Comparison of ENCODE assay signal across 26 cellular contexts in genomic region chr19:18878858-18879578, GRCh38. TPM values are rescaled to one million over a fixed set of nuclear protein-coding genes. Genes with fewer than 3 reads are reported as not detected.
DNase-seq lines count a peak whose midpoint lies in the region; ATAC-seq, FAIRE-seq and TF ChIP-seq lines count a peak whose summit lies in the region.
"Had no signal": no experiment of that assay in that cellular context is flagged by ENCODE, and none has a peak within 500 bp of the region (broad histone marks: within the 10 kb centered on the region; RNA-seq: fewer than 3 reads in every experiment).

No MANE protein-coding gene starts in this region.

- H3K36me3 ChIP-seq in HepG2 (replicated peaks in 1 of 2; ENCODE audit: control insufficient read depth in 1 of 2, insufficient read depth in 2 of 2, low read length in 2 of 2) (peaks cover 2 to 5% of the 10 kb centered on the region in 2 experiments; a peak in 2 of 5 replicates), right lobe of liver (no peaks in the 10 kb centered on the region), HEK293 (ENCODE audit: control insufficient read depth in 2 of 2, insufficient read depth in 1 of 2, low read length in 2 of 2) (peaks cover 20 to 81% of the 10 kb centered on the region in 2 experiments; a peak in 2 of 3 replicates), suprapubic skin (no peaks in the 10 kb centered on the region)
- H3K36me3 ChIP-seq: breast epithelium, thoracic aorta, vagina had no signal

- TF ChIP-seq CTCF in HepG2 (CRISPR knock-in tag; IDR thresholded peaks at IDR 0.05) (no peak), right lobe of liver (IDR thresholded peaks at IDR 0.05) (no peak), HEK293 (tag by site-specific recombination; IDR thresholded peaks at IDR 0.05) (no peak), suprapubic skin (IDR thresholded peaks at IDR 0.05) (no peak)

- intact Hi-C loops in HepG2 (cut with micrococcal nuclease; ENCODE audit: unreplicated experiment): no loop called here
- intact Hi-C loops in right lobe of liver (cut with DNase I): no loop called here

- no TSS peak for BruUV-seq in HepG2 (replicated peaks; lab: Mats Ljungman, UMichigan)

- no peak overlapping the region for H2AFZ ChIP-seq in HepG2 (ENCODE audit: low read length)

- no peak overlapping the region for H3K9ac ChIP-seq in HepG2 (ENCODE audit: insufficient read depth, low read depth, low read length)

- H3K27ac ChIP-seq in HepG2 (ENCODE audit: extremely low read length, insufficient read depth, low read length): no peak overlapping the region
- H3K27ac ChIP-seq in right lobe of liver: no peak overlapping the region
- H3K27ac ChIP-seq in HEK293 (ENCODE audit: extremely low read depth, low read depth, low read length): no peak overlapping the region
- H3K27ac ChIP-seq in suprapubic skin: no peak overlapping the region
- H3K27ac ChIP-seq: breast epithelium, C4-2B, thoracic aorta, vagina had no signal

- no peaks in the 10 kb centered on the region for H3K9me3 Mint-ChIP-seq in activated CD8-positive, alpha-beta T cell treated with anti-CD3 and anti-CD28 coated beads, Interleukin-2, amount 10 ng/mL, durations not matched to agents 7 days and 5 days (ENCODE audit: insufficient read depth)
- H3K9me3 Mint-ChIP-seq: activated T-cell treated with anti-CD3 and anti-CD28 coated beads, Interleukin-2, amount 50 U/mL, for 4 hours; effector memory CD8-positive, alpha-beta T cell; stimulated activated effector memory CD8-positive, alpha-beta T cell treated with anti-CD3 and anti-CD28 coated beads, Interleukin-12 subunit alpha, Interleukin-12 subunit beta, amount 100 ng/mL, for 72 hours had no signal

- CTCF ChIA-PET in HepG2 (lab: Yijun Ruan, JAX; ENCODE audit: low intra/inter-chr PET ratio, low total read pairs) (no interaction called here), HEK293 (lab: Yijun Ruan, JAX) (interaction anchor here (0.5 to 1.2 kb wide), 4 partner anchors 8 to 431 kb away, joined by 3 to 4 read pairs (median 3); no protein-coding TSS in a partner anchor)
- CTCF ChIA-PET in activated CD8-positive, alpha-beta T cell treated with anti-CD3 and anti-CD28 coated beads, Interleukin-2, amount 10 ng/mL, durations not matched to agents 7 days and 5 days (lab: Charles Lee): no interaction called here

- POLR2A ChIA-PET in HepG2 (lab: Yijun Ruan, JAX): interaction anchor here (1.4 kb wide), 1 partner anchor 40 kb away, joined by 3 read pairs; the partner anchor contains the start of gene COPE
- POLR2A ChIA-PET in HEK293 (lab: Yijun Ruan, JAX): interaction anchor here (1.0 kb wide), 1 partner anchor 8 kb away, joined by 7 read pairs; no protein-coding TSS in a partner anchor
- POLR2A ChIA-PET in activated CD8-positive, alpha-beta T cell treated with anti-CD3 and anti-CD28 coated beads, Interleukin-2, amount 10 ng/mL, durations not matched to agents 7 days and 5 days (lab: Charles Lee): no interaction called here

- H3K9me3 ChIP-seq in HepG2 (ENCODE audit: low read length) (no peaks in the 10 kb centered on the region), right lobe of liver (no peaks in the 10 kb centered on the region), HEK293 (ENCODE audit: control insufficient read depth, insufficient read depth, low read depth, low read length) (no peaks in the 10 kb centered on the region), suprapubic skin (no peaks in the 10 kb centered on the region)
- H3K9me3 ChIP-seq: breast epithelium, vagina had no signal

- H4K20me1 ChIP-seq in HepG2 (ENCODE audit: insufficient read depth, low read length): no peaks in the 10 kb centered on the region

- H3K27me3 ChIP-seq in HepG2 (ENCODE audit: control insufficient read depth in 1 of 2, insufficient read depth in 2 of 2, low read length in 2 of 2): no peaks in the 10 kb centered on the region
- no peaks in the 10 kb centered on the region for H3K27me3 ChIP-seq in right lobe of liver
- H3K27me3 ChIP-seq in suprapubic skin: no peaks in the 10 kb centered on the region
- H3K27me3 ChIP-seq: breast epithelium, vagina had no signal

- TF ChIP-seq POLR2A in HepG2 (IDR thresholded peaks at IDR 0.05; ENCODE audit: insufficient read depth in 1 of 2, low read depth in 2 of 2, low read length in 2 of 2) (no peak), right lobe of liver (IDR thresholded peaks at IDR 0.05) (no peak), suprapubic skin (IDR thresholded peaks at IDR 0.05) (no peak), GM12891 (IDR thresholded peaks at IDR 0.05; ENCODE audit: low read depth, low read length) (no peak)

- FAIRE-seq in HepG2 (lab: Jason Lieb, UNC): no peak
- no peak for FAIRE-seq in GM12891 (lab: Jason Lieb, UNC)
- FAIRE-seq: colon, D721Med had no signal

- no peaks in the 10 kb centered on the region for H3K4me1 Mint-ChIP-seq in activated CD8-positive, alpha-beta T cell treated with anti-CD3 and anti-CD28 coated beads, Interleukin-2, amount 10 ng/mL, durations not matched to agents 7 days and 5 days (ENCODE audit: low read depth)

- H3K79me2 ChIP-seq in HepG2 (ENCODE audit: insufficient read depth, low read length): no peaks in the 10 kb centered on the region

- H3K27ac Mint-ChIP-seq in activated CD8-positive, alpha-beta T cell treated with anti-CD3 and anti-CD28 coated beads, Interleukin-2, amount 10 ng/mL, durations not matched to agents 7 days and 5 days: no peak overlapping the region
- H3K27ac Mint-ChIP-seq: stimulated activated effector memory CD8-positive, alpha-beta T cell treated with anti-CD3 and anti-CD28 coated beads, Interleukin-12 subunit alpha, Interleukin-12 subunit beta, amount 100 ng/mL, for 72 hours had no signal

- WGBS in HepG2 (ENCODE audit: low lambda C conversion rate): 93% methylated on average over 24 of the region's 34 CpGs
- WGBS in right lobe of liver (ENCODE audit: insufficient coverage, low coverage, low lambda C conversion rate, missing lambda C conversion rate): 95% methylated on average over 8 of the region's 34 CpGs
- WGBS in suprapubic skin: 90% methylated on average over 31 of the region's 34 CpGs

- no peak for TF ChIP-seq RAD21 in HepG2 (CRISPR knock-in tag; IDR thresholded peaks at IDR 0.05)

- no peaks in the 10 kb centered on the region for H3K36me3 Mint-ChIP-seq in activated CD8-positive, alpha-beta T cell treated with anti-CD3 and anti-CD28 coated beads, Interleukin-2, amount 10 ng/mL, durations not matched to agents 7 days and 5 days (ENCODE audit: low read depth)
- H3K36me3 Mint-ChIP-seq: stimulated activated effector memory CD8-positive, alpha-beta T cell treated with anti-CD3 and anti-CD28 coated beads, Interleukin-12 subunit alpha, Interleukin-12 subunit beta, amount 100 ng/mL, for 72 hours had no signal

- H3K4me3 Mint-ChIP-seq in activated CD8-positive, alpha-beta T cell treated with anti-CD3 and anti-CD28 coated beads, Interleukin-2, amount 10 ng/mL, durations not matched to agents 7 days and 5 days: no peak overlapping the region
- H3K4me3 Mint-ChIP-seq: activated T-cell treated with anti-CD3 and anti-CD28 coated beads, Interleukin-2, amount 50 U/mL, for 4 hours; effector memory CD8-positive, alpha-beta T cell; stimulated activated effector memory CD8-positive, alpha-beta T cell treated with anti-CD3 and anti-CD28 coated beads, Interleukin-12 subunit alpha, Interleukin-12 subunit beta, amount 100 ng/mL, for 72 hours had no signal

- DNase-seq in HepG2 (ENCODE audit: low spot score) (no peak), right lobe of liver (no peak), suprapubic skin (ENCODE audit: low spot score in 2 of 2) (peak; percentile 58 to 72), cerebellar cortex (ENCODE audit: low spot score) (no peak), GM12891 (ENCODE audit: insufficient read length, low spot score) (no peak)
- DNase-seq in activated CD8-positive, alpha-beta T cell treated with anti-CD3 and anti-CD28 coated beads, Interleukin-2, amount 10 ng/mL, durations not matched to agents 7 days and 5 days: no peak
- DNase-seq: activated CD4-positive, CD25-positive, alpha-beta regulatory T cell treated with anti-CD3 and anti-CD28 coated beads, Interleukin-2, amount 50 U/mL, for 72 hours; activated naive CD4-positive, alpha-beta T cell treated with Interleukin-2 at 50 U/mL for 16 hours; activated T-cell treated with anti-CD3 and anti-CD28 coated beads, Interleukin-2, amount 50 U/mL, for 4 hours; amniotic stem cell; effector memory CD8-positive, alpha-beta T cell; foreskin melanocyte; NCI-H1092; NCI-H345; NCI-H748 treated with DMSO at 0.1 percent for 48 hours; SHP77 treated with DMSO at 0.1 percent for 48 hours; stimulated activated CD4-positive, alpha-beta T cell treated with anti-CD3 and anti-CD28 coated beads, Interleukin-2, amount 100 ng/mL, for 48 hours had no signal

- peaks cover 10% of the 10 kb centered on the region for H3K4me1 ChIP-seq in HepG2 (ENCODE audit: insufficient read depth, low read length)
- no peaks in the 10 kb centered on the region for H3K4me1 ChIP-seq in right lobe of liver
- no peaks in the 10 kb centered on the region for H3K4me1 ChIP-seq in HEK293 (ENCODE audit: control insufficient read depth, insufficient read depth, low read length)
- H3K4me1 ChIP-seq in suprapubic skin: no peaks in the 10 kb centered on the region
- H3K4me1 ChIP-seq: breast epithelium, vagina had no signal

- peak; percentile 5; the same call in 2 of the 3 replicates for ATAC-seq in HepG2
- no peak for ATAC-seq in right lobe of liver
- ATAC-seq in activated CD8-positive, alpha-beta T cell treated with anti-CD3 and anti-CD28 coated beads, Interleukin-2, amount 10 ng/mL, durations not matched to agents 7 days and 5 days: peak; percentile 25
- ATAC-seq in HG03097 (IDR thresholded peaks at IDR 0.05; ENCODE audit: low FRiP score, unreplicated experiment): no peak

- H3K4me3 ChIP-seq in HepG2 (replicated peaks in 1 of 3; ENCODE audit: insufficient read depth in 1 of 3, low read depth in 2 of 3, low read length in 3 of 3): no peak overlapping the region
- H3K4me3 ChIP-seq in right lobe of liver: no peak overlapping the region
- no peak overlapping the region for H3K4me3 ChIP-seq in HEK293 (ENCODE audit: low read depth, low read length)
- H3K4me3 ChIP-seq in suprapubic skin: no peak overlapping the region
- H3K4me3 ChIP-seq: breast epithelium, thoracic aorta, vagina had no signal

- TF ChIP-seq EP300 in HepG2 (IDR thresholded peaks at IDR 0.05; ENCODE audit: low read depth in 2 of 2, low read length in 2 of 2): no peak
- TF ChIP-seq EP300 in HepG2 (CRISPR knock-in tag; IDR thresholded peaks at IDR 0.05; ENCODE audit: borderline replicate concordance): no peak
- TF ChIP-seq EP300 in suprapubic skin (IDR thresholded peaks at IDR 0.05): no peak

- no peaks in the 10 kb centered on the region for H3K27me3 Mint-ChIP-seq in activated CD8-positive, alpha-beta T cell treated with anti-CD3 and anti-CD28 coated beads, Interleukin-2, amount 10 ng/mL, durations not matched to agents 7 days and 5 days (ENCODE audit: low read depth)
- H3K27me3 Mint-ChIP-seq: effector memory CD8-positive, alpha-beta T cell had no signal

- H3K4me2 ChIP-seq in HepG2 (ENCODE audit: low read depth, low read length): no peak overlapping the region

- in situ Hi-C loops in HepG2 (cut with HindIII; ENCODE audit: extremely low pct_ligation_motif_present, low pct_unique_long_range_greater_than_20kb): no loop called here

RNA-seq across cellular contexts. Expression of gene CERS1, which starts 16.9 kb away (rescaled TPM):
- total RNA-seq in HepG2 (2016; rRNA removed; fragmentation: Illumina TruSeq; extraction: Trizol): 2.3 and 4.6 TPM in 2 replicates
- 5.9 and 6.2 TPM in 2 replicates for total RNA-seq in HepG2 (2016; cell fraction: cytosol; rRNA removed; fragmentation: Illumina TruSeq; extraction: Trizol; ENCODE audit: low read depth)
- 2.4 and 5.4 TPM in 2 replicates for total RNA-seq in HepG2 (2016; cell fraction: insoluble cytoplasmic fraction; rRNA removed; fragmentation: Illumina TruSeq; extraction: Trizol)
- 8.1 and 8.5 TPM in 2 replicates for total RNA-seq in HepG2 (2016; cell fraction: membrane; rRNA removed; fragmentation: Illumina TruSeq; extraction: Trizol)
- total RNA-seq in HepG2 (2016; cell fraction: nucleus; rRNA removed; fragmentation: Illumina TruSeq; extraction: Trizol): 3.8 and 4.7 TPM in 2 replicates
- 9.8 and 18.8 TPM in 2 replicates for polyA plus RNA-seq in HepG2 (2011; rRNA removed)
- polyA plus RNA-seq in HepG2 (2011; cell fraction: cytosol; rRNA removed): 11.5 and 15.3 TPM in 2 replicates
- polyA plus RNA-seq in HepG2 (2011; cell fraction: nucleus; rRNA removed): 12.2 and 12.9 TPM in 2 replicates
- polyA plus RNA-seq in HepG2 (2012): 4.3 and 5.9 TPM in 2 replicates
- polyA plus RNA-seq in HepG2 (2016; cell fraction: cytosol; fragmentation: Illumina TruSeq; extraction: Trizol; ENCODE audit: low read depth): 8.6 and 10.1 TPM in 2 replicates
- 3.8 and 4.5 TPM in 2 replicates for polyA plus RNA-seq in HepG2 (2016; cell fraction: insoluble cytoplasmic fraction; fragmentation: Illumina TruSeq; extraction: Trizol; ENCODE audit: low read depth)
- polyA plus RNA-seq in HepG2 (2016; cell fraction: membrane; fragmentation: Illumina TruSeq; extraction: Trizol; ENCODE audit: low read depth): 11.3 and 12.9 TPM in 2 replicates
- 11.5 and 12.9 TPM in 2 replicates for polyA plus RNA-seq in HepG2 (2016; cell fraction: nucleus; fragmentation: Illumina TruSeq; extraction: Trizol; ENCODE audit: insufficient read depth, low read depth)
- 13.1 and 35.4 TPM in 2 replicates for polyA minus RNA-seq in HepG2 (2011; rRNA and poly(A)+ RNA removed; ENCODE audit: low replicate concordance)
- polyA minus RNA-seq in HepG2 (2011; cell fraction: cytosol; rRNA and poly(A)+ RNA removed): 8.0 and 9.5 TPM in 2 replicates
- polyA minus RNA-seq in HepG2 (2011; cell fraction: nucleus; rRNA and poly(A)+ RNA removed): 1.7 and 2.4 TPM in 2 replicates
- not detected for total RNA-seq in right lobe of liver
- not detected for total RNA-seq in activated CD8-positive, alpha-beta T cell treated with anti-CD3 and anti-CD28 coated beads, Interleukin-2, amount 10 ng/mL, durations not matched to agents 7 days and 5 days
- total RNA-seq in suprapubic skin: under 1 TPM in 1 of 4 donors, not detected in 3; 0.68 TPM
- polyA plus RNA-seq in GM12891 (2012; ENCODE audit: low read depth, missing spikeins): 0.14 TPM

RNA-seq across cellular contexts. Expression of gene COPE, which starts 40.2 kb away (rescaled TPM):
- total RNA-seq in HepG2 (2016; rRNA removed; fragmentation: Illumina TruSeq; extraction: Trizol) (188 and 189 TPM in 2 replicates), right lobe of liver (100 to 1,000 TPM in 3 of 6 experiments, 10 to 100 TPM in 3; 67.4 to 240 (median 97.1) TPM), suprapubic skin (100 to 1,000 TPM; 112 to 223 (median 208) TPM)
- 90.0 and 90.2 TPM in 2 replicates for total RNA-seq in HepG2 (2016; cell fraction: cytosol; rRNA removed; fragmentation: Illumina TruSeq; extraction: Trizol; ENCODE audit: low read depth)
- total RNA-seq in HepG2 (2016; cell fraction: insoluble cytoplasmic fraction; rRNA removed; fragmentation: Illumina TruSeq; extraction: Trizol): 172 and 181 TPM in 2 replicates
- 87.8 and 90.8 TPM in 2 replicates for total RNA-seq in HepG2 (2016; cell fraction: membrane; rRNA removed; fragmentation: Illumina TruSeq; extraction: Trizol)
- total RNA-seq in HepG2 (2016; cell fraction: nucleus; rRNA removed; fragmentation: Illumina TruSeq; extraction: Trizol): 70.6 and 74.1 TPM in 2 replicates
- polyA plus RNA-seq in HepG2 (2011; rRNA removed): 205 and 222 TPM in 2 replicates
- polyA plus RNA-seq in HepG2 (2011; cell fraction: cytosol; rRNA removed): 175 and 335 TPM in 2 replicates
- 191 and 222 TPM in 2 replicates for polyA plus RNA-seq in HepG2 (2011; cell fraction: nucleus; rRNA removed)
- 86.4 and 120 TPM in 2 replicates for polyA plus RNA-seq in HepG2 (2012)
- polyA plus RNA-seq in HepG2 (2016; cell fraction: cytosol; fragmentation: Illumina TruSeq; extraction: Trizol; ENCODE audit: low read depth): 73.8 and 86.7 TPM in 2 replicates
- polyA plus RNA-seq in HepG2 (2016; cell fraction: insoluble cytoplasmic fraction; fragmentation: Illumina TruSeq; extraction: Trizol; ENCODE audit: low read depth): 149 and 196 TPM in 2 replicates
- polyA plus RNA-seq in HepG2 (2016; cell fraction: membrane; fragmentation: Illumina TruSeq; extraction: Trizol; ENCODE audit: low read depth): 72.3 and 75.2 TPM in 2 replicates
- 134 and 136 TPM in 2 replicates for polyA plus RNA-seq in HepG2 (2016; cell fraction: nucleus; fragmentation: Illumina TruSeq; extraction: Trizol; ENCODE audit: insufficient read depth, low read depth)
- polyA minus RNA-seq in HepG2 (2011; rRNA and poly(A)+ RNA removed; ENCODE audit: low replicate concordance): 163 and 283 TPM in 2 replicates
- polyA minus RNA-seq in HepG2 (2011; cell fraction: cytosol; rRNA and poly(A)+ RNA removed): 82.7 and 99.4 TPM in 2 replicates
- polyA minus RNA-seq in HepG2 (2011; cell fraction: nucleus; rRNA and poly(A)+ RNA removed): 41.8 and 44.1 TPM in 2 replicates
- total RNA-seq in activated CD8-positive, alpha-beta T cell treated with anti-CD3 and anti-CD28 coated beads, Interleukin-2, amount 10 ng/mL, durations not matched to agents 7 days and 5 days: 100 to 1,000 TPM; 248 to 264 TPM
- 189 TPM for polyA plus RNA-seq in GM12891 (2012; ENCODE audit: low read depth, missing spikeins)

RNA-seq across cellular contexts. Expression of gene DDX49, which starts 40.5 kb away (rescaled TPM):
- total RNA-seq in HepG2 (2016; rRNA removed; fragmentation: Illumina TruSeq; extraction: Trizol) (44.6 and 46.2 TPM in 2 replicates), right lobe of liver (10 to 100 TPM; 15.8 to 37.9 (median 18.5) TPM), suprapubic skin (10 to 100 TPM; 43.4 to 75.6 (median 58.4) TPM)
- 26.8 and 31.4 TPM in 2 replicates for total RNA-seq in HepG2 (2016; cell fraction: cytosol; rRNA removed; fragmentation: Illumina TruSeq; extraction: Trizol; ENCODE audit: low read depth)
- 36.8 and 44.8 TPM in 2 replicates for total RNA-seq in HepG2 (2016; cell fraction: insoluble cytoplasmic fraction; rRNA removed; fragmentation: Illumina TruSeq; extraction: Trizol)
- 34.9 and 35.2 TPM in 2 replicates for total RNA-seq in HepG2 (2016; cell fraction: membrane; rRNA removed; fragmentation: Illumina TruSeq; extraction: Trizol)
- 21.6 and 22.6 TPM in 2 replicates for total RNA-seq in HepG2 (2016; cell fraction: nucleus; rRNA removed; fragmentation: Illumina TruSeq; extraction: Trizol)
- 27.0 and 28.9 TPM in 2 replicates for polyA plus RNA-seq in HepG2 (2011; rRNA removed)
- 18.7 and 29.0 TPM in 2 replicates for polyA plus RNA-seq in HepG2 (2011; cell fraction: cytosol; rRNA removed)
- polyA plus RNA-seq in HepG2 (2011; cell fraction: nucleus; rRNA removed): 45.0 and 51.2 TPM in 2 replicates
- polyA plus RNA-seq in HepG2 (2012): 13.7 and 15.9 TPM in 2 replicates
- 25.8 and 27.7 TPM in 2 replicates for polyA plus RNA-seq in HepG2 (2016; cell fraction: cytosol; fragmentation: Illumina TruSeq; extraction: Trizol; ENCODE audit: low read depth)
- 36.1 and 38.2 TPM in 2 replicates for polyA plus RNA-seq in HepG2 (2016; cell fraction: insoluble cytoplasmic fraction; fragmentation: Illumina TruSeq; extraction: Trizol; ENCODE audit: low read depth)
- polyA plus RNA-seq in HepG2 (2016; cell fraction: membrane; fragmentation: Illumina TruSeq; extraction: Trizol; ENCODE audit: low read depth): 21.6 and 25.1 TPM in 2 replicates
- 42.3 and 43.7 TPM in 2 replicates for polyA plus RNA-seq in HepG2 (2016; cell fraction: nucleus; fragmentation: Illumina TruSeq; extraction: Trizol; ENCODE audit: insufficient read depth, low read depth)
- polyA minus RNA-seq in HepG2 (2011; rRNA and poly(A)+ RNA removed; ENCODE audit: low replicate concordance): 54.2 and 128 TPM in 2 replicates
- 14.5 and 19.5 TPM in 2 replicates for polyA minus RNA-seq in HepG2 (2011; cell fraction: cytosol; rRNA and poly(A)+ RNA removed)
- 18.6 and 24.2 TPM in 2 replicates for polyA minus RNA-seq in HepG2 (2011; cell fraction: nucleus; rRNA and poly(A)+ RNA removed)
- total RNA-seq in activated CD8-positive, alpha-beta T cell treated with anti-CD3 and anti-CD28 coated beads, Interleukin-2, amount 10 ng/mL, durations not matched to agents 7 days and 5 days: 10 to 100 TPM; 56.1 to 57.3 TPM
- polyA plus RNA-seq in GM12891 (2012; ENCODE audit: low read depth, missing spikeins): 40.4 TPM

RNA-seq across cellular contexts. Expression of gene UPF1, which starts 47.3 kb away (rescaled TPM):
- total RNA-seq in HepG2 (2016; rRNA removed; fragmentation: Illumina TruSeq; extraction: Trizol) (37.3 and 41.8 TPM in 2 replicates), right lobe of liver (10 to 100 TPM; 34.0 to 61.0 (median 41.3) TPM), suprapubic skin (100 to 1,000 TPM in 2 of 4 donors, 10 to 100 TPM in 2; 74.7 to 160 (median 99.2) TPM)
- 12.2 and 13.8 TPM in 2 replicates for total RNA-seq in HepG2 (2016; cell fraction: cytosol; rRNA removed; fragmentation: Illumina TruSeq; extraction: Trizol; ENCODE audit: low read depth)
- 29.5 and 44.5 TPM in 2 replicates for total RNA-seq in HepG2 (2016; cell fraction: insoluble cytoplasmic fraction; rRNA removed; fragmentation: Illumina TruSeq; extraction: Trizol)
- 18.3 and 21.1 TPM in 2 replicates for total RNA-seq in HepG2 (2016; cell fraction: membrane; rRNA removed; fragmentation: Illumina TruSeq; extraction: Trizol)
- total RNA-seq in HepG2 (2016; cell fraction: nucleus; rRNA removed; fragmentation: Illumina TruSeq; extraction: Trizol): 36.9 and 43.6 TPM in 2 replicates
- polyA plus RNA-seq in HepG2 (2011; rRNA removed): 16.9 and 23.1 TPM in 2 replicates
- polyA plus RNA-seq in HepG2 (2011; cell fraction: cytosol; rRNA removed): 11.8 and 14.9 TPM in 2 replicates
- polyA plus RNA-seq in HepG2 (2011; cell fraction: nucleus; rRNA removed): 81.5 and 87.6 TPM in 2 replicates
- 32.0 and 33.3 TPM in 2 replicates for polyA plus RNA-seq in HepG2 (2012)
- 5.5 and 6.1 TPM in 2 replicates for polyA plus RNA-seq in HepG2 (2016; cell fraction: cytosol; fragmentation: Illumina TruSeq; extraction: Trizol; ENCODE audit: low read depth)
- 29.2 and 42.1 TPM in 2 replicates for polyA plus RNA-seq in HepG2 (2016; cell fraction: insoluble cytoplasmic fraction; fragmentation: Illumina TruSeq; extraction: Trizol; ENCODE audit: low read depth)
- polyA plus RNA-seq in HepG2 (2016; cell fraction: membrane; fragmentation: Illumina TruSeq; extraction: Trizol; ENCODE audit: low read depth): 9.6 and 10.6 TPM in 2 replicates
- polyA plus RNA-seq in HepG2 (2016; cell fraction: nucleus; fragmentation: Illumina TruSeq; extraction: Trizol; ENCODE audit: insufficient read depth, low read depth): 67.1 and 73.6 TPM in 2 replicates
- polyA minus RNA-seq in HepG2 (2011; rRNA and poly(A)+ RNA removed; ENCODE audit: low replicate concordance): 65.4 and 85.0 TPM in 2 replicates
- 39.4 and 46.0 TPM in 2 replicates for polyA minus RNA-seq in HepG2 (2011; cell fraction: cytosol; rRNA and poly(A)+ RNA removed)
- 47.6 and 69.0 TPM in 2 replicates for polyA minus RNA-seq in HepG2 (2011; cell fraction: nucleus; rRNA and poly(A)+ RNA removed)
- total RNA-seq in activated CD8-positive, alpha-beta T cell treated with anti-CD3 and anti-CD28 coated beads, Interleukin-2, amount 10 ng/mL, durations not matched to agents 7 days and 5 days: 10 to 100 TPM; 81.8 to 84.0 TPM
- polyA plus RNA-seq in GM12891 (2012; ENCODE audit: low read depth, missing spikeins): 25.1 TPM

Comparison
In these comparisons a context has a peak if more than half of its experiments do, and no peak if none do; other contexts are left out.
1. ATAC-seq: peak in HepG2 (single experiment) and activated CD8-positive, alpha-beta T cell treated with anti-CD3 and anti-CD28 coated beads, Interleukin-2, amount 10 ng/mL, durations not matched to agents 7 days and 5 days (single experiment); none in right lobe of liver (0 of 4) and HG03097 (single experiment).
2. DNase-seq: peak in suprapubic skin (2 of 2); none in HepG2 (single experiment), right lobe of liver (0 of 3), activated CD8-positive, alpha-beta T cell treated with anti-CD3 and anti-CD28 coated beads, Interleukin-2, amount 10 ng/mL, durations not matched to agents 7 days and 5 days (single experiment), cerebellar cortex (single experiment) and GM12891 (single experiment).